Comparison of ENCODE assay signal across 18 cellular contexts in the genomic region with DNA sequence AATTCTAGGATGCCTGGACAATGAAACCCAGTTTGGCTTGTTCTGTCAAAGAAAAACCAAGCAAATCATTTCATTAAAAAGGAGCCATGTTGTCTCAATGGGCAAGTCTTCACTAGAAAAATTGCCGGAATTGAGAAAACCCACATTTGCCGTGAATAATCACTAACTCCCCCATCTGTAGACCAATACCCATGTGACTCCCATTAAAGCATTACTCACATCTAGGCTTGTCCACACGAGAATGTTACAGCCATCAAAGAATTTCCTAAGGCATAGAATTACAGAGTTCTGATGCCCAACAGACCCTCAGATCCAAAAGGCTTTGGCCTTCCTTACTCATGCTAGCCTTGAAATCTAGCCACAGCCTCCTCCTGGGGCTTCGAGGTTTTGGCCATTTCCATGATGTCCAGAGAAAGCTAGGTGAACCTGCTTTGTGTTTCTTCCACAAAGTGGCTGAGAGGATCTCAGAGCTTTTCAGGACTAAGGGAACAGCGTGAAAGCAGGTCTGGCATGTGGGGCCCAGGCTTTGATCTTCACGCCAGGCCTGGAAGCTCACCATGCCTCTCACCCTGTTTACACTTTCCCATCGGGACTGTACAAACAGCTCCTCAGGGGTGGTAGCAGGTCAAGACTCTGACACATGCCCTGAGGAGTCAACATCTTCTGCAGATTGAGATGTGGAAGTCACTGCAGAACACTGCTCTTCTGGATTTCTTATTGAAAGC. TPM values are rescaled to one million over a fixed set of nuclear protein-coding genes. Genes with fewer than 3 reads are reported as not detected.
A peak's percentile ranks its signal among the peaks of the same experiment; 100 is the strongest.
DNase-seq lines count a peak whose midpoint lies in the region; ATAC-seq and TF ChIP-seq lines count a peak whose summit lies in the region.
"Had no signal": no experiment of that assay in that cellular context is flagged by ENCODE, and none has a peak within 500 bp of the region (broad histone marks: within the 10 kb centered on the region; RNA-seq: fewer than 3 reads in every experiment).

No MANE protein-coding gene starts in this region.

- DNase-seq in ELR (ENCODE audit: low read depth) (peak; percentile 37), astrocyte of the cerebellum (ENCODE audit: low read depth) (peak; percentile 33), foreskin fibroblast (peak; percentile 64 to 86), smooth muscle cell (lab: John Stamatoyannopoulos, UW; ENCODE audit: unreplicated experiment) (no peak), T-helper 9 cell (no peak), hypothalamus (lab: John Stamatoyannopoulos, UW) (no peak), esophagus squamous epithelium (lab: John Stamatoyannopoulos, UW) (no peak)
- DNase-seq: activated naive CD4-positive, alpha-beta T cell treated with anti-CD3 and anti-CD28 coated beads, Interleukin-2, amount 10 ng/mL, durations not matched to agents 7 days and 5 days; DMS79; erythroblast; NCI-H1092; NCI-H2227 treated with DMSO at 0.1 percent for 48 hours had no signal

- 26% methylated on average over 7 of the region's 7 CpGs for WGBS in smooth muscle cell (ENCODE audit: low lambda C conversion rate)
- 27 to 30% methylated on average over 7 of the region's 7 CpGs for whole genome bisulfite sequencing in esophagus squamous epithelium, 2 donors

- no peaks in the 10 kb centered on the region for H4K20me1 ChIP-seq in smooth muscle cell (ENCODE audit: low read depth)

- no peak for TF ChIP-seq POLR2A in esophagus squamous epithelium (IDR thresholded peaks at IDR 0.05)

- peak overlapping the region; percentile 44 for H3K9ac ChIP-seq in smooth muscle cell (ENCODE audit: low read depth)

- no peak overlapping the region for H3K4me2 ChIP-seq in smooth muscle cell

- H3K9me3 ChIP-seq in smooth muscle cell (replicated peaks; ENCODE audit: low read depth) (no peaks in the 10 kb centered on the region), esophagus squamous epithelium (no peaks in the 10 kb centered on the region)
- H3K9me3 ChIP-seq: neutrophil had no signal

- no peak for ATAC-seq in GM18861 (IDR thresholded peaks at IDR 0.05; ENCODE audit: unreplicated experiment)

- no peak overlapping the region for H2AFZ ChIP-seq in smooth muscle cell (ENCODE audit: low read depth)

- H3K36me3 ChIP-seq in smooth muscle cell (ENCODE audit: low read depth) = no peaks in the 10 kb centered on the region
- H3K36me3 ChIP-seq in esophagus squamous epithelium = peaks cover 0 to 5% (median 0%) of the 10 kb centered on the region in 3 donors
- H3K36me3 ChIP-seq: neutrophil had no signal

- H3K27ac ChIP-seq in smooth muscle cell (ENCODE audit: low read depth) (peak overlapping the region; percentile 78), esophagus squamous epithelium (peak overlapping the region in 2 of 4 donors; percentile 19 to 23)
- H3K27ac ChIP-seq: neutrophil, VCaP had no signal

- H3K4me3 ChIP-seq in astrocyte of the cerebellum (ENCODE audit: low read depth, low read length) (no peak overlapping the region), foreskin fibroblast (ENCODE audit: low read depth in 1 of 2, low read length in 2 of 2) (no peak overlapping the region), smooth muscle cell (no peak overlapping the region), esophagus squamous epithelium (no peak overlapping the region)

- H3K27me3 ChIP-seq in smooth muscle cell (ENCODE audit: low read depth) (no peaks in the 10 kb centered on the region), esophagus squamous epithelium (no peaks in the 10 kb centered on the region)
- H3K27me3 ChIP-seq: neutrophil had no signal

- no peaks in the 10 kb centered on the region for H3K79me2 ChIP-seq in smooth muscle cell (ENCODE audit: low read depth)

- no peak for TF ChIP-seq CTCF in astrocyte of the cerebellum (IDR thresholded peaks at IDR 0.05; ENCODE audit: low read depth, low read length, missing control alignments)
- no peak for TF ChIP-seq CTCF in foreskin fibroblast (IDR thresholded peaks at IDR 0.05; ENCODE audit: low read depth, low read length)
- TF ChIP-seq CTCF in smooth muscle cell (IDR thresholded peaks at IDR 0.05; ENCODE audit: borderline replicate concordance, insufficient read depth, poor library complexity, severe bottlenecking) = no peak
- TF ChIP-seq CTCF in esophagus squamous epithelium (IDR thresholded peaks at IDR 0.05) = no peak

- peaks cover 19% of the 10 kb centered on the region for H3F3A ChIP-seq in smooth muscle cell (ENCODE audit: low read depth)

- in situ Hi-C loops in astrocyte of the cerebellum (cut with HindIII; ENCODE audit: low sequenced_read_pairs) = no loop called here

- H3K4me1 ChIP-seq in smooth muscle cell (ENCODE audit: low read depth) (peaks cover 36% of the 10 kb centered on the region), esophagus squamous epithelium (peaks cover 0 to 48% (median 17%) of the 10 kb centered on the region in 3 donors)

- intact Hi-C loops in esophagus squamous epithelium (cut with DNase I) = no loop called here

RNA-seq across cellular contexts. Expression of gene SLC7A8, which starts 12.0 kb away (rescaled TPM):
- total RNA-seq in smooth muscle cell (16.4 and 18.9 TPM in 2 replicates), esophagus squamous epithelium (10 to 100 TPM; 22.2 to 58.0 (median 39.8) TPM)
- 26.0 and 29.1 TPM in 2 replicates for polyA plus RNA-seq in smooth muscle cell
- total RNA-seq: lung microvascular endothelial cell had no signal

RNA-seq across cellular contexts. Expression of gene CEBPE, which starts 52.4 kb away (rescaled TPM):
- total RNA-seq in smooth muscle cell = not detected in 2 replicates
- not detected in 2 replicates for polyA plus RNA-seq in smooth muscle cell
- not detected for total RNA-seq in esophagus squamous epithelium
- total RNA-seq: chondrocyte, lung microvascular endothelial cell, temporal lobe had no signal

Comparison
In these comparisons a context has a peak if more than half of its experiments do, and no peak if none do; other contexts are left out.
1. DNase-seq: peak in ELR (single experiment), astrocyte of the cerebellum (single experiment) and foreskin fibroblast (2 of 2); none in smooth muscle cell (single experiment), T-helper 9 cell (single experiment), hypothalamus (0 of 51) and esophagus squamous epithelium (single experiment).